In genomic region chr21:36045993-36046392, GRCh38 we compare ENCODE assay signal across 20 cellular contexts.
"Had no signal": no experiment of that assay in that cellular context is flagged by ENCODE, and none has a peak within 500 bp of the region (broad histone marks: within the 10 kb centered on the region; RNA-seq: fewer than 3 reads in every experiment).

No MANE protein-coding gene starts in this region.

- H3K4me2 ChIP-seq: SK-N-SH had no signal

- H3K9me3 ChIP-seq: MG63, SK-N-SH had no signal

- ATAC-seq: Panc1 had no signal

- H3K9ac ChIP-seq: SK-N-SH had no signal

- H3K4me3 ChIP-seq: MG63 had no signal

- H3K27ac ChIP-seq: HL-60, RWPE1 had no signal

- H3K27me3 ChIP-seq: MG63 had no signal

- DNase-seq: Karpas-422, KG1, MG63, NCI-H1092 treated with DMSO at 0.1 percent for 48 hours, NCI-H1436, NCI-H187, NCI-H2029, NCI-H2081 treated with DMSO at 0.1 percent for 48 hours, NCI-H2171, NCI-H226, NCI-H446, NCI-H510A, NCI-H524 treated with DMSO at 0.1 percent for 48 hours, NCI-H69, NCI-H774, SHP77, SK-N-SH had no signal
